30 cellular contexts compared by ENCODE assay signal in genomic region chr11:27487706-27488105, GRCh38. TPM values are rescaled to one million over a fixed set of nuclear protein-coding genes. Genes with fewer than 3 reads are reported as not detected.
"Had no signal": no experiment of that assay in that cellular context is flagged by ENCODE, and none has a peak within 500 bp of the region (broad histone marks: within the 10 kb centered on the region; RNA-seq: fewer than 3 reads in every experiment).

No MANE protein-coding gene starts in this region.

- H3K9me3 Mint-ChIP-seq: activated B cell treated with CpG ODN at 0.5 μM for 24 hours; activated CD4-positive, alpha-beta T cell treated with anti-CD3 and anti-CD28 coated beads, Interleukin-2, amount 10 ng/mL, durations not matched to agents 24 days and 14 days; activated naive CD4-positive, alpha-beta T cell treated with anti-CD3 and anti-CD28 coated beads for 36 hours; activated T-cell treated with anti-CD3 and anti-CD28 coated beads, Interleukin-2, amount 50 U/mL, for 24 hours; brain; central memory CD8-positive, alpha-beta T cell; IgD-negative memory B cell had no signal

- H3K9me3 ChIP-seq: Peyer's patch, SJSA1 had no signal

- H3K27me3 Mint-ChIP-seq: activated B cell treated with CpG ODN at 0.5 μM for 24 hours; activated CD4-positive, alpha-beta T cell treated with anti-CD3 and anti-CD28 coated beads, Interleukin-2, amount 10 ng/mL, durations not matched to agents 24 days and 14 days; activated CD8-positive, alpha-beta memory T cell treated with anti-CD3 and anti-CD28 coated beads, Interleukin-2, amount 10 ng/mL, durations not matched to agents 7 days and 5 days; activated naive CD8-positive, alpha-beta T cell; activated T-cell treated with anti-CD3 and anti-CD28 coated beads, Interleukin-2, amount 50 U/mL, for 24 hours; brain; central memory CD8-positive, alpha-beta T cell; IgD-negative memory B cell; T-helper 17 cell had no signal

- H3K27me3 ChIP-seq: Peyer's patch, SJSA1 had no signal

- H3K36me3 Mint-ChIP-seq: activated naive CD8-positive, alpha-beta T cell had no signal

- H3K27ac Mint-ChIP-seq: activated B cell treated with CpG ODN at 0.5 μM for 24 hours; activated CD4-positive, alpha-beta T cell treated with anti-CD3 and anti-CD28 coated beads, Interleukin-2, amount 10 ng/mL, durations not matched to agents 24 days and 14 days; activated CD8-positive, alpha-beta memory T cell treated with anti-CD3 and anti-CD28 coated beads, Interleukin-2, amount 10 ng/mL, durations not matched to agents 7 days and 5 days; activated naive CD4-positive, alpha-beta T cell treated with anti-CD3 and anti-CD28 coated beads for 36 hours; activated T-cell treated with anti-CD3 and anti-CD28 coated beads, Interleukin-2, amount 50 U/mL, for 24 hours; IgD-negative memory B cell; T-helper 17 cell had no signal

- ATAC-seq: activated CD8-positive, alpha-beta memory T cell treated with anti-CD3 and anti-CD28 coated beads, Interleukin-2, amount 10 ng/mL, durations not matched to agents 7 days and 5 days; T-helper 17 cell had no signal

- H3K4me1 Mint-ChIP-seq: activated B cell treated with CpG ODN at 0.5 μM for 24 hours; activated CD4-positive, alpha-beta T cell treated with anti-CD3 and anti-CD28 coated beads, Interleukin-2, amount 10 ng/mL, durations not matched to agents 24 days and 14 days; activated CD8-positive, alpha-beta memory T cell treated with anti-CD3 and anti-CD28 coated beads, Interleukin-2, amount 10 ng/mL, durations not matched to agents 7 days and 5 days; brain; central memory CD8-positive, alpha-beta T cell had no signal

- H3K4me3 Mint-ChIP-seq: activated B cell treated with CpG ODN at 0.5 μM for 24 hours; activated CD4-positive, alpha-beta T cell treated with anti-CD3 and anti-CD28 coated beads, Interleukin-2, amount 10 ng/mL, durations not matched to agents 24 days and 14 days; activated CD8-positive, alpha-beta memory T cell treated with anti-CD3 and anti-CD28 coated beads, Interleukin-2, amount 10 ng/mL, durations not matched to agents 7 days and 5 days; activated naive CD4-positive, alpha-beta T cell treated with anti-CD3 and anti-CD28 coated beads for 36 hours; activated naive CD8-positive, alpha-beta T cell; activated T-cell treated with anti-CD3 and anti-CD28 coated beads, Interleukin-2, amount 50 U/mL, for 24 hours; brain; central memory CD8-positive, alpha-beta T cell; IgD-negative memory B cell; T-helper 17 cell had no signal

- H3K4me3 ChIP-seq: Peyer's patch, SJSA1 had no signal

- DNase-seq: activated B cell treated with CpG ODN at 0.5 μM for 24 hours; activated CD4-positive, alpha-beta T cell treated with anti-CD3 and anti-CD28 coated beads for 1 hour; activated CD4-positive, alpha-beta T cell treated with anti-CD3 and anti-CD28 coated beads, Interleukin-2, amount 10 ng/mL, durations not matched to agents 24 days and 14 days; activated CD4-positive, alpha-beta T cell treated with anti-CD3 and anti-CD28 coated beads, Interleukin-2, amount 50 U/mL, for 48 hours; activated CD8-positive, alpha-beta memory T cell treated with anti-CD3 and anti-CD28 coated beads, Interleukin-2, amount 10 ng/mL, durations not matched to agents 7 days and 5 days; activated gamma-delta T cell; activated naive CD4-positive, alpha-beta T cell treated with anti-CD3 and anti-CD28 coated beads for 36 hours; activated T-cell treated with anti-CD3 and anti-CD28 coated beads, Interleukin-2, amount 50 U/mL, for 24 hours; amygdala; MM.1S; NCI-H1105 treated with DMSO at 0.1 percent for 48 hours; NCI-H1436 treated with DMSO at 0.1 percent for 48 hours; NCI-H187 treated with DMSO at 0.1 percent for 48 hours; NCI-H2081 treated with DMSO at 0.1 percent for 48 hours; NCI-H2227 treated with DMSO at 0.1 percent for 48 hours; NCI-H446 treated with DMSO at 0.1 percent for 48 hours; NCI-H524 treated with DMSO at 0.1 percent for 48 hours; NCI-H774; NK-92 treated with Interleukin-12 subunit alpha and Interleukin-12 subunit beta, amount 100 ng/mL, for 24 hours; OCI-M1; Peyer's patch; Right ventricle myocardium superior; T-helper 17 cell; T-helper 9 cell had no signal

- H3K4me1 ChIP-seq: Peyer's patch, SJSA1 had no signal

- H3K27ac ChIP-seq: Peyer's patch, RWPE1, SJSA1 had no signal

RNA-seq across cellular contexts. Expression of gene LGR4, which starts 15.1 kb away (rescaled TPM):
- total RNA-seq: activated CD4-positive, alpha-beta T cell treated with anti-CD3 and anti-CD28 coated beads, Interleukin-2, amount 10 ng/mL, durations not matched to agents 24 days and 14 days had no signal
